In the genomic region with DNA sequence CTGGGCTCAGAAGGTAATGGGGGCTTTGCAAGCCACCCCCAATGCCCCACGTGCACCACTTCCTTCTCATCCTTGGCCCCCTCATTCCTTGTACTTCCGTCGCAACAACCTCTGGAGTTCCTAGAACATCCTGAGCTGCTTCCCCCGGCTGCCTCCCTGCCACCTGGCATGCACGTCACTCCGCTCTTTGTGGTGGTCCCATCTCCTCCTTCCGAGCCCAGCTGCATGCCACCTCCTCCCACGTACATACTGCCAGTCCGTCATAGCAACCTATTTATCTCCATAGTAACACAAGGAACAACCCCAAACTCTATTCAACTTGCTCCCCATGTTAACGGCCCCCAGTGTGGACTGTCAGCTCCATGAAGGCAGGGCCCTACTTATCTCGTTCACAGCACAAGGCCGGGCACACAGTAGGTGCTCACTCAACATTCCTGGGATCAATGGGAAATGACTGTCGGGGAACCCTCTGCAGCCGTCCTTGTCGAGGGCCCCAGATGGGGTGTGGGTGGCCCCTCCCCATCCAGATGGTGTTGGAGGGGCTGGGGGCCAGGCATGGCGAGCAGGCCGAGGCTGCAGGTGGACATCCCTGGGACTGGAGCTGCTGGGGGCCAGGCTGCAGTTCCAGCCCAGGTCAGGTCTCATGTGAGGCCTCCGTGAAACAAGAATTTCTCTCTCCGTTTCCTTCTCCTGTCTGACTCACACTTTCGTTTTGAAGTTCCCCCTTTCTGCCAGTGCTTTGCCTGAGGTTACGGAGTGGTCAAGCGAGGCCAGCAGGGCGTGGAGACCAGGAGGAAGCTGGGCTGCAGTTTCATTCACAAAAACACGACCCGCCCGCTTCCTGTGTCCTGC, we compare ENCODE assay signal across 1 cellular context.
TF ChIP-seq lines count a peak whose summit lies in the region.

No MANE protein-coding gene starts in this region.

TF ChIP-seq in H1, 55 proteins besides CTCF, POLR2A, EP300 and RAD21 (continued from another document):
- no peak for TF ChIP-seq SRF (IDR thresholded peaks at IDR 0.05; ENCODE audit: low read depth, low read length)
- no peak for TF ChIP-seq TCF12 (IDR thresholded peaks at IDR 0.05; ENCODE audit: low read depth, low read length)
